ENCODE assay signal across 17 cellular contexts in genomic region chr12:5402536-5402935, GRCh38. TPM values are rescaled to one million over a fixed set of nuclear protein-coding genes. Genes with fewer than 3 reads are reported as not detected.
A peak's percentile ranks its signal among the peaks of the same experiment; 100 is the strongest.
DNase-seq lines count a peak whose midpoint lies in the region; ATAC-seq and TF ChIP-seq lines count a peak whose summit lies in the region.
"Had no signal": no experiment of that assay in that cellular context is flagged by ENCODE, and none has a peak within 500 bp of the region (broad histone marks: within the 10 kb centered on the region; RNA-seq: fewer than 3 reads in every experiment).

No MANE protein-coding gene starts in this region.

- H3K4me2 ChIP-seq in BLaER1, result peak overlapping the region; percentile 79
- H3K4me2 ChIP-seq in Loucy (ENCODE audit: low read depth, low read length, poor library complexity, severe bottlenecking), result peak overlapping the region; percentile 17
- H3K4me2 ChIP-seq: A549 had no signal

- H2AFZ ChIP-seq in Loucy (ENCODE audit: low read length), result no peak overlapping the region

- H3K27ac ChIP-seq in BLaER1 (peak overlapping the region; percentile 33), esophagus muscularis mucosa (replicated peaks in 1 of 4) (no peak overlapping the region)
- H3K27ac ChIP-seq: 22Rv1, A549, C4-2B had no signal

- TF ChIP-seq CTCF in Loucy (conservative IDR thresholded peaks at IDR 0.05; ENCODE audit: low read length), result no peak
- no peak for TF ChIP-seq CTCF in esophagus muscularis mucosa (IDR thresholded peaks at IDR 0.05)

- TF ChIP-seq EP300 in esophagus muscularis mucosa (IDR thresholded peaks at IDR 0.05), result no peak

- no peak for TF ChIP-seq POLR2A in esophagus muscularis mucosa (IDR thresholded peaks at IDR 0.05; ENCODE audit: low read depth)

- ATAC-seq in HG02870 (IDR thresholded peaks at IDR 0.05; ENCODE audit: unreplicated experiment), result no peak
- no peak for ATAC-seq in GM21423 (IDR thresholded peaks at IDR 0.05; ENCODE audit: unreplicated experiment)
- ATAC-seq: A549; CD8-positive, alpha-beta T cell had no signal

- H3K79me2 ChIP-seq in Loucy (ENCODE audit: insufficient read depth, low read length), result no peaks in the 10 kb centered on the region

- H3K9ac ChIP-seq in BLaER1 (no peak overlapping the region), Loucy (ENCODE audit: low read depth, low read length, poor library complexity, severe bottlenecking) (no peak overlapping the region)

- H3K36me3 ChIP-seq in BLaER1 (no peaks in the 10 kb centered on the region), Loucy (ENCODE audit: insufficient read depth, low read length) (no peaks in the 10 kb centered on the region), esophagus muscularis mucosa (no peaks in the 10 kb centered on the region)

- peak; percentile 27 for DNase-seq in NCI-H1105 treated with DMSO at 0.1 percent for 48 hours (lab: John Stamatoyannopoulos, UW)
- no peak for DNase-seq in NCI-H1105 (lab: John Stamatoyannopoulos, UW)
- peak; percentile 87 for DNase-seq in esophagus muscularis mucosa (ENCODE audit: extremely low spot score)
- DNase-seq in occipital lobe (lab: John Stamatoyannopoulos, UW), result no peak
- DNase-seq: AML-193; Caco-2; Calu3; CD4-positive, alpha-beta T cell; CD8-positive, alpha-beta T cell had no signal

- H3K4me1 ChIP-seq in BLaER1 (peaks cover 30% of the 10 kb centered on the region), Loucy (ENCODE audit: insufficient read depth, low read length, poor library complexity, severe bottlenecking) (no peaks in the 10 kb centered on the region), esophagus muscularis mucosa (no peaks in the 10 kb centered on the region)
- H3K4me1 ChIP-seq: A549, Caco-2 had no signal

- H3K9me2 ChIP-seq in Loucy (replicated peaks; ENCODE audit: low read depth, low read length), result no peaks in the 10 kb centered on the region

- no peaks in the 10 kb centered on the region for H3F3A ChIP-seq in Loucy (ENCODE audit: low read depth)

- intact Hi-C loops in esophagus muscularis mucosa (cut with DNase I), result no loop called here

- H3K4me3 ChIP-seq in BLaER1 (no peak overlapping the region), Loucy (ENCODE audit: low read length, poor library complexity, severe bottlenecking) (no peak overlapping the region), esophagus muscularis mucosa (no peak overlapping the region)
- H3K4me3 ChIP-seq: A549 had no signal

- H4K20me1 ChIP-seq in BLaER1 (no peaks in the 10 kb centered on the region), Loucy (ENCODE audit: insufficient read depth, low read length, poor library complexity, severe bottlenecking) (no peaks in the 10 kb centered on the region)

- 68% methylated on average over 2 of the region's 2 CpGs for WGBS in esophagus muscularis mucosa

- H3K27me3 ChIP-seq in BLaER1 (no peaks in the 10 kb centered on the region), Loucy (ENCODE audit: insufficient read depth, low read length, poor library complexity, severe bottlenecking) (no peaks in the 10 kb centered on the region), esophagus muscularis mucosa (no peaks in the 10 kb centered on the region)

- H3K9me3 ChIP-seq in BLaER1 (no peaks in the 10 kb centered on the region), Loucy (ENCODE audit: insufficient read depth, low read depth, low read length) (no peaks in the 10 kb centered on the region), esophagus muscularis mucosa (no peaks in the 10 kb centered on the region)
- H3K9me3 ChIP-seq: A549, Caco-2 had no signal

RNA-seq across cellular contexts. Expression of gene NTF3, which starts 29.4 kb away (rescaled TPM):
- total RNA-seq in esophagus muscularis mucosa (1 to 10 TPM in 2 of 4 donors, under 1 TPM in 1, not detected in 1; 0.71 to 1.2 (median 1.0) TPM), occipital lobe (2.3 TPM)
- total RNA-seq: B cell; Calu3; CD4-positive, alpha-beta T cell; CD8-positive, alpha-beta T cell had no signal

Comparison
In these comparisons a context has a peak if more than half of its experiments do, and no peak if none do; other contexts are left out.
1. DNase-seq: peak in NCI-H1105 treated with DMSO at 0.1 percent for 48 hours (single experiment) and esophagus muscularis mucosa (single experiment); none in NCI-H1105 (single experiment) and occipital lobe (single experiment).